Comparison of ENCODE assay signal across 10 cellular contexts in genomic region chr11:15967966-15968365, GRCh38.
A peak's percentile ranks its signal among the peaks of the same experiment; 100 is the strongest.
DNase-seq lines count a peak whose midpoint lies in the region; ATAC-seq and TF ChIP-seq lines count a peak whose summit lies in the region.
"Had no signal": no experiment of that assay in that cellular context is flagged by ENCODE, and none has a peak within 500 bp of the region (broad histone marks: within the 10 kb centered on the region; RNA-seq: fewer than 3 reads in every experiment).

No MANE protein-coding gene starts in this region.

- no peaks in the 10 kb centered on the region for H4K20me1 ChIP-seq in osteoblast (ENCODE audit: insufficient read depth, low read length)

- ATAC-seq in HG03571 (IDR thresholded peaks at IDR 0.05; ENCODE audit: unreplicated experiment) (no peak), GM21723 (IDR thresholded peaks at IDR 0.05; ENCODE audit: unreplicated experiment) (no peak)
- ATAC-seq: activated CD8-positive, alpha-beta memory T cell treated with anti-CD3 and anti-CD28 coated beads, Interleukin-2, amount 10 ng/mL, durations not matched to agents 7 days and 5 days had no signal

- H3K27me3 ChIP-seq in Peyer's patch (no peaks in the 10 kb centered on the region), esophagus squamous epithelium (no peaks in the 10 kb centered on the region), osteoblast (ENCODE audit: insufficient read depth, low read length) (no peaks in the 10 kb centered on the region)

- peak overlapping the region; percentile 65 for H3K4me2 ChIP-seq in osteoblast (ENCODE audit: insufficient read depth, low read length)

- intact Hi-C loops in esophagus squamous epithelium (cut with DNase I), result no loop called here

- H3K9me3 ChIP-seq in Peyer's patch (no peaks in the 10 kb centered on the region), esophagus squamous epithelium (no peaks in the 10 kb centered on the region), osteoblast (ENCODE audit: low read depth, low read length) (no peaks in the 10 kb centered on the region)

- H3K36me3 ChIP-seq in Peyer's patch (no peaks in the 10 kb centered on the region), esophagus squamous epithelium (no peaks in the 10 kb centered on the region), osteoblast (ENCODE audit: insufficient read depth, low read length) (no peaks in the 10 kb centered on the region)

- peak overlapping the region; percentile 90 for H2AFZ ChIP-seq in osteoblast (ENCODE audit: low read length)

- H3K27ac ChIP-seq in Peyer's patch, result peak overlapping the region in 3 of 4 donors; percentile 37 to 48 (median 41)
- peak overlapping the region; percentile 85 to 94 (median 89) for H3K27ac ChIP-seq in esophagus squamous epithelium
- H3K27ac ChIP-seq in osteoblast (ENCODE audit: low read depth, low read length), result peak overlapping the region; percentile 92

- H3K4me3 ChIP-seq in AG10803 (ENCODE audit: low read length) (no peak overlapping the region), Peyer's patch (no peak overlapping the region), esophagus squamous epithelium (no peak overlapping the region), osteoblast (ENCODE audit: insufficient read depth, low read length) (no peak overlapping the region)

- TF ChIP-seq POLR2A in Peyer's patch (IDR thresholded peaks at IDR 0.05) (no peak), esophagus squamous epithelium (IDR thresholded peaks at IDR 0.05) (no peak)

- H3K79me2 ChIP-seq in osteoblast (ENCODE audit: insufficient read depth, low read length), result no peaks in the 10 kb centered on the region

- DNase-seq in AG10803 (ENCODE audit: low read depth) (peak; percentile 47), Peyer's patch (no peak), esophagus squamous epithelium (lab: John Stamatoyannopoulos, UW) (no peak), osteoblast (ENCODE audit: insufficient read length, low spot score, missing footprints) (no peak), islet precursor cell (no peak)
- DNase-seq in activated CD4-positive, CD25-positive, alpha-beta regulatory T cell treated with anti-CD3 and anti-CD28 coated beads, Interleukin-2, amount 50 U/mL, for 72 hours, result no peak
- DNase-seq: activated CD8-positive, alpha-beta memory T cell treated with anti-CD3 and anti-CD28 coated beads, Interleukin-2, amount 10 ng/mL, durations not matched to agents 7 days and 5 days; effector CD8-positive, alpha-beta T cell had no signal

- H3K4me1 ChIP-seq in Peyer's patch (peaks cover 0 to 20% (median 2%) of the 10 kb centered on the region in 4 donors), esophagus squamous epithelium (peaks cover 34 to 79% (median 49%) of the 10 kb centered on the region in 3 donors), osteoblast (ENCODE audit: insufficient read depth, low read length) (peaks cover 26% of the 10 kb centered on the region)

- TF ChIP-seq CTCF in AG10803 (conservative IDR thresholded peaks at IDR 0.05; ENCODE audit: low read length) (no peak), Peyer's patch (IDR thresholded peaks at IDR 0.05) (no peak), esophagus squamous epithelium (IDR thresholded peaks at IDR 0.05) (no peak), osteoblast (IDR thresholded peaks at IDR 0.05; ENCODE audit: extremely low read depth, low read depth, low read length) (no peak)

- WGBS in esophagus squamous epithelium, 2 donors, result 33 to 47% methylated on average over 2 of the region's 2 CpGs

Comparison
In these comparisons a context has a peak if more than half of its experiments do, and no peak if none do; other contexts are left out.
1. H3K27ac ChIP-seq: peak in every context shown above with its lines; median percentile 92 in osteoblast; 89 in esophagus squamous epithelium; 41 in Peyer's patch.